1 cellular context compared by ENCODE assay signal in genomic region chr11:75919525-75919924, GRCh38.
TF ChIP-seq lines count a peak whose summit lies in the region.

No MANE protein-coding gene starts in this region.

TF ChIP-seq in IMR-90, 13 proteins besides CTCF, POLR2A, EP300 and RAD21:
- TF ChIP-seq MAZ (IDR thresholded peaks at IDR 0.05; ENCODE audit: borderline replicate concordance, low read depth, low read length) (no peak), CHD1 (IDR thresholded peaks at IDR 0.05; ENCODE audit: low read depth, low read length) (no peak)
